27 cellular contexts compared by ENCODE assay signal in genomic region chr1:22413799-22414198, GRCh38. TPM values are rescaled to one million over a fixed set of nuclear protein-coding genes. Genes with fewer than 3 reads are reported as not detected.
A peak's percentile ranks its signal among the peaks of the same experiment; 100 is the strongest.
DNase-seq lines count a peak whose midpoint lies in the region; ATAC-seq, FAIRE-seq and TF ChIP-seq lines count a peak whose summit lies in the region.
"Had no signal": no experiment of that assay in that cellular context is flagged by ENCODE, and none has a peak within 500 bp of the region (broad histone marks: within the 10 kb centered on the region; RNA-seq: fewer than 3 reads in every experiment).

No MANE protein-coding gene starts in this region.

- no peaks in the 10 kb centered on the region for H3K36me3 ChIP-seq in breast epithelium
- no peaks in the 10 kb centered on the region for H3K36me3 ChIP-seq in H1 (ENCODE audit: control insufficient read depth in 2 of 4, insufficient read depth in 4 of 4, low read length in 3 of 4)
- H3K36me3 ChIP-seq in neural progenitor cell: no peaks in the 10 kb centered on the region
- H3K36me3 ChIP-seq: colonic mucosa, spleen had no signal

- no peak overlapping the region for H2BK120ac ChIP-seq in H1 (replicated peaks; ENCODE audit: low read depth, low read length)

- H3K4me1 ChIP-seq in breast epithelium (peaks cover 0 to 8% of the 10 kb centered on the region in 2 donors), H1 (replicated peaks in 1 of 4; ENCODE audit: control insufficient read depth in 3 of 4, insufficient read depth in 4 of 4, low read length in 3 of 4) (peaks cover 3 to 12% (median 5%) of the 10 kb centered on the region in 4 experiments; a peak in 5 of 7 replicates), neural progenitor cell (no peaks in the 10 kb centered on the region)
- H3K4me1 ChIP-seq: colonic mucosa had no signal

- no peak overlapping the region for H3K18ac ChIP-seq in H1 (ENCODE audit: extremely low read depth, low read length)

- H3K4ac ChIP-seq in H1 (replicated peaks; ENCODE audit: insufficient read length, low read depth, low read length): no peak overlapping the region

- H3K23ac ChIP-seq in H1 (ENCODE audit: insufficient read length): no peak overlapping the region

- H2BK12ac ChIP-seq in H1 (ENCODE audit: low read depth, low read length): 0 out of 2 replicates have a peak overlapping the region, but pooled peaks have one; percentile 79

- peak overlapping the region; percentile 8; the same call in 1 of the 2 replicates for H2BK20ac ChIP-seq in H1 (ENCODE audit: low read length)

- intact Hi-C loops in breast epithelium (cut with DNase I; ENCODE audit: low total_unique reads) (no loop called here), MCF 10A (cut with micrococcal nuclease) (loop anchor here (10.0 kb wide), 1 partner anchor 1179 kb away; no protein-coding TSS in a partner anchor)

- no peak overlapping the region for H4K8ac ChIP-seq in H1 (ENCODE audit: extremely low read depth, insufficient read depth, low read length)

- H3K9me3 ChIP-seq in breast epithelium (no peaks in the 10 kb centered on the region), H1 (ENCODE audit: insufficient read depth in 2 of 2, low read depth in 1 of 2, low read length in 1 of 2) (peaks cover 0 to 4% of the 10 kb centered on the region in 2 experiments; a peak in 1 of 4 replicates), neural progenitor cell (ENCODE audit: low read depth) (no peaks in the 10 kb centered on the region)
- H3K9me3 ChIP-seq: colonic mucosa, spleen had no signal

- H3K27me3 ChIP-seq in breast epithelium: no peaks in the 10 kb centered on the region
- no peaks in the 10 kb centered on the region for H3K27me3 ChIP-seq in H1 (replicated peaks in 1 of 4; ENCODE audit: control insufficient read depth in 3 of 4, extremely low read depth in 1 of 4, insufficient read depth in 3 of 4, low read length in 3 of 4)
- H3K27me3 ChIP-seq in neural progenitor cell: no peaks in the 10 kb centered on the region
- H3K27me3 ChIP-seq: colonic mucosa had no signal

- no peaks in the 10 kb centered on the region for H3K36me3 Mint-ChIP-seq in MCF 10A (ENCODE audit: insufficient read depth, unreplicated experiment)
- no peaks in the 10 kb centered on the region for H3K36me3 Mint-ChIP-seq in neural progenitor cell
- H3K36me3 Mint-ChIP-seq in activated T-helper 17 cell treated with anti-CD3 and anti-CD28 coated beads, Interleukin-2, amount 50 U/mL, for 72 hours (ENCODE audit: low read depth): no peaks in the 10 kb centered on the region
- H3K36me3 Mint-ChIP-seq: activated naive CD8-positive, alpha-beta T cell treated with anti-CD3 and anti-CD28 coated beads for 36 hours; CD14-positive monocyte had no signal

- ATAC-seq in esophagus mucosa (no peak), GM21737 (IDR thresholded peaks at IDR 0.05; ENCODE audit: unreplicated experiment) (no peak)
- no peak for ATAC-seq in activated T-helper 17 cell treated with anti-CD3 and anti-CD28 coated beads, Interleukin-2, amount 50 U/mL, for 72 hours (replicated peaks)
- ATAC-seq: left cardiac atrium; stimulated activated naive CD8-positive, alpha-beta T cell treated with anti-CD3 and anti-CD28 coated beads, Interleukin-15, amount 100 ng/mL, for 72 hours had no signal

- CTCF ChIA-PET in MCF 10A (lab: Yijun Ruan, JAX) (interaction anchor here (0.8 to 1.2 kb wide), 2 partner anchors 281 to 311 kb away, joined by 3 read pairs; no protein-coding TSS in a partner anchor), H1 (lab: Charles Lee; ENCODE audit: partially characterized antibody) (interaction anchor here (1.1 to 10.8 kb wide), 4 partner anchors 25 to 278 kb away, joined by 3 to 149 read pairs (median 10); no protein-coding TSS in a partner anchor)

- H4K20me1 ChIP-seq in H1 (replicated peaks in 1 of 2; ENCODE audit: control insufficient read depth in 1 of 2, insufficient read depth in 2 of 2, low read length in 2 of 2) (no peaks in the 10 kb centered on the region), neural progenitor cell (ENCODE audit: low read depth) (no peaks in the 10 kb centered on the region)

- H3K23me2 ChIP-seq in H1 (ENCODE audit: low read depth, low read length): peaks cover 3% of the 10 kb centered on the region; the same call in 1 of the 2 replicates

- H3K27ac ChIP-seq in breast epithelium: peak overlapping the region; percentile 66 to 74
- no peak overlapping the region for H3K27ac ChIP-seq in H1 (ENCODE audit: low read depth, low read length)
- no peak overlapping the region for H3K27ac ChIP-seq in neural progenitor cell
- H3K27ac ChIP-seq: colonic mucosa had no signal

- H3K27me3 Mint-ChIP-seq in MCF 10A (ENCODE audit: insufficient read depth, unreplicated experiment) (peaks cover 24% of the 10 kb centered on the region), neural progenitor cell (ENCODE audit: insufficient read depth, low read depth) (peaks cover 19% of the 10 kb centered on the region)
- peaks cover 12% of the 10 kb centered on the region for H3K27me3 Mint-ChIP-seq in activated T-helper 17 cell treated with anti-CD3 and anti-CD28 coated beads, Interleukin-2, amount 50 U/mL, for 72 hours

- H3K79me2 ChIP-seq in H1 (ENCODE audit: control insufficient read depth in 1 of 2, insufficient read depth in 2 of 2, low read length in 2 of 2) (no peaks in the 10 kb centered on the region), neural progenitor cell (ENCODE audit: low read depth) (no peaks in the 10 kb centered on the region)

- H3K79me1 ChIP-seq in H1 (ENCODE audit: low read depth, low read length): no peaks in the 10 kb centered on the region

- H3K56ac ChIP-seq in H1 (replicated peaks; ENCODE audit: insufficient read length, low read depth, low read length): no peak overlapping the region

- BruUV-seq in MCF 10A (replicated peaks; lab: Mats Ljungman, UMichigan): no TSS peak

- TF ChIP-seq CTCF in breast epithelium (IDR thresholded peaks at IDR 0.05): no peak
- TF ChIP-seq CTCF in MCF 10A (IDR thresholded peaks at IDR 0.05; ENCODE audit: unreplicated experiment): no peak
- no peak for TF ChIP-seq CTCF in H1 (IDR thresholded peaks at IDR 0.05; ENCODE audit: control extremely low read depth in 1 of 3, insufficient read depth in 1 of 3, low read depth in 1 of 3, low read length in 3 of 3)
- no peak for TF ChIP-seq CTCF in neural progenitor cell (IDR thresholded peaks at IDR 0.05)

- POLR2A ChIA-PET in MCF 10A (lab: Yijun Ruan, JAX): no interaction called here
- POLR2A ChIA-PET in H1 (lab: Charles Lee; ENCODE audit: partially characterized antibody): no interaction called here

- no peak overlapping the region for H2BK5ac ChIP-seq in H1 (ENCODE audit: low read depth, low read length)

- H2AFZ ChIP-seq in H1 (ENCODE audit: low read length) (no peak overlapping the region), neural progenitor cell (replicated peaks) (no peak overlapping the region)

- no peak overlapping the region for H4K5ac ChIP-seq in H1 (ENCODE audit: insufficient read length, low read depth, low read length)

- FAIRE-seq in H1 (lab: Jason Lieb, UNC): no peak
- FAIRE-seq: endometrium, urothelium cell line had no signal

- no peak overlapping the region for H3K14ac ChIP-seq in H1 (ENCODE audit: insufficient read length)

- H4K91ac ChIP-seq in H1 (replicated peaks; ENCODE audit: insufficient read length, low read length): no peak overlapping the region

- no peak for DNase-seq in breast epithelium (ENCODE audit: low spot score in 2 of 2)
- no peak for DNase-seq in MCF 10A (ENCODE audit: unreplicated experiment)
- no peak for DNase-seq in H1 (ENCODE audit: low read depth in 1 of 2, low spot score in 2 of 2)
- no peak for DNase-seq in neural progenitor cell (ENCODE audit: low spot score)
- no peak for DNase-seq in OCI-M1 (lab: John Stamatoyannopoulos, UW)
- DNase-seq: activated CD4-positive, alpha-beta T cell treated with anti-CD3 and anti-CD28 coated beads for 4 hours; activated naive CD8-positive, alpha-beta T cell treated with anti-CD3 and anti-CD28 coated beads for 36 hours; DMS 273 treated with DMSO at 0.1 percent for 48 hours; GF-D8; glutamatergic neuron; KBM-7; left cardiac atrium; midbrain; NCI-H526; spleen; stimulated activated CD4-positive, alpha-beta T cell treated with anti-CD3 and anti-CD28 coated beads, Interleukin-4, amount 100 ng/mL, for 24 hours; stimulated activated naive CD8-positive, alpha-beta T cell treated with anti-CD3 and anti-CD28 coated beads, Interleukin-15, amount 100 ng/mL, for 72 hours; T-helper 1 cell had no signal

- H3F3A ChIP-seq in neural progenitor cell (ENCODE audit: low read depth): no peaks in the 10 kb centered on the region

- no peak overlapping the region for H3K4me2 ChIP-seq in H1 (ENCODE audit: insufficient read depth in 1 of 2, low read depth in 2 of 2, low read length in 2 of 2)
- no peak overlapping the region for H3K4me2 ChIP-seq in neural progenitor cell

- WGBS in H1 (ENCODE audit: extremely low coverage in 1 of 2, insufficient coverage in 1 of 2, insufficient read length in 1 of 2, insufficient replicate concordance in 2 of 2, low coverage in 1 of 2, low lambda C conversion rate in 2 of 2, missing lambda C conversion rate in 1 of 2), 2 experiments: 14% methylated on average over 1 of the region's 1 CpG; no CpG with 5 or more reads in 1 of the 2 experiments

- H3K4me1 Mint-ChIP-seq in MCF 10A (ENCODE audit: insufficient read depth, unreplicated experiment) (no peaks in the 10 kb centered on the region), neural progenitor cell (peaks cover 37% of the 10 kb centered on the region)
- H3K4me1 Mint-ChIP-seq in activated T-helper 17 cell treated with anti-CD3 and anti-CD28 coated beads, Interleukin-2, amount 50 U/mL, for 72 hours: no peaks in the 10 kb centered on the region
- H3K4me1 Mint-ChIP-seq: stimulated activated naive CD8-positive, alpha-beta T cell treated with anti-CD3 and anti-CD28 coated beads, Interleukin-15, amount 100 ng/mL, for 72 hours had no signal

- H3K9ac ChIP-seq in H1 (replicated peaks in 1 of 4; ENCODE audit: extremely low read depth in 1 of 4, low read depth in 3 of 4, low read length in 3 of 4) (no peak overlapping the region), neural progenitor cell (no peak overlapping the region)

- no peak overlapping the region for H3K4me3 ChIP-seq in breast epithelium
- H3K4me3 ChIP-seq in H1 (ENCODE audit: extremely low read depth in 1 of 4, insufficient read depth in 2 of 4, low read depth in 3 of 4, low read length in 4 of 4): no peak overlapping the region
- no peak overlapping the region for H3K4me3 ChIP-seq in neural progenitor cell
- H3K4me3 ChIP-seq: colonic mucosa, spleen had no signal

- no peak for TF ChIP-seq POLR2A in breast epithelium (IDR thresholded peaks at IDR 0.05)
- no peak for TF ChIP-seq POLR2A in H1 (IDR thresholded peaks at IDR 0.05; ENCODE audit: control extremely low read depth in 1 of 2, low read depth in 2 of 2, low read length in 2 of 2)

- H3K9me3 Mint-ChIP-seq in MCF 10A (ENCODE audit: unreplicated experiment) (peaks cover 8% of the 10 kb centered on the region), neural progenitor cell (peaks cover 3% of the 10 kb centered on the region)
- no peaks in the 10 kb centered on the region for H3K9me3 Mint-ChIP-seq in activated T-helper 17 cell treated with anti-CD3 and anti-CD28 coated beads, Interleukin-2, amount 50 U/mL, for 72 hours
- H3K9me3 Mint-ChIP-seq: activated naive CD8-positive, alpha-beta T cell treated with anti-CD3 and anti-CD28 coated beads for 36 hours; activated T-helper 1 cell treated with anti-CD3 and anti-CD28 coated beads, Interleukin-12 subunit alpha, Interleukin-12 subunit beta, Interleukin-2, Interleukin-4 antibody, amounts not matched to agents 30 ng/mL and 10 ng/mL and 1 ng/mL, durations not matched to agents 14 hours and 24 hours and 36 hours; neural crest cell; stimulated activated naive CD8-positive, alpha-beta T cell treated with anti-CD3 and anti-CD28 coated beads, Interleukin-15, amount 100 ng/mL, for 72 hours had no signal

- H2AK5ac ChIP-seq in H1 (ENCODE audit: low read depth, low read length): no peak overlapping the region

- H3K4me3 Mint-ChIP-seq in MCF 10A (ENCODE audit: unreplicated experiment): no peak overlapping the region
- H3K4me3 Mint-ChIP-seq in neural progenitor cell: peak overlapping the region; percentile 44
- H3K4me3 Mint-ChIP-seq in activated T-helper 17 cell treated with anti-CD3 and anti-CD28 coated beads, Interleukin-2, amount 50 U/mL, for 72 hours: no peak overlapping the region
- H3K4me3 Mint-ChIP-seq: activated naive CD8-positive, alpha-beta T cell treated with anti-CD3 and anti-CD28 coated beads for 36 hours; activated T-helper 1 cell treated with anti-CD3 and anti-CD28 coated beads, Interleukin-12 subunit alpha, Interleukin-12 subunit beta, Interleukin-2, Interleukin-4 antibody, amounts not matched to agents 30 ng/mL and 10 ng/mL and 1 ng/mL, durations not matched to agents 14 hours and 24 hours and 36 hours; neural crest cell; stimulated activated naive CD8-positive, alpha-beta T cell treated with anti-CD3 and anti-CD28 coated beads, Interleukin-15, amount 100 ng/mL, for 72 hours had no signal

- no peak overlapping the region; the same call in 1 of the 2 replicates for H2BK15ac ChIP-seq in H1 (ENCODE audit: low read length)

- TF ChIP-seq EP300 in H1 (IDR thresholded peaks at IDR 0.05; ENCODE audit: borderline replicate concordance in 1 of 2, low read depth in 2 of 2, low read length in 2 of 2): no peak

- no peak overlapping the region for H3K27ac Mint-ChIP-seq in MCF 10A (ENCODE audit: low read depth, unreplicated experiment)
- peak overlapping the region; percentile 65 for H3K27ac Mint-ChIP-seq in neural progenitor cell
- no peak overlapping the region for H3K27ac Mint-ChIP-seq in activated T-helper 17 cell treated with anti-CD3 and anti-CD28 coated beads, Interleukin-2, amount 50 U/mL, for 72 hours
- H3K27ac Mint-ChIP-seq: activated naive CD8-positive, alpha-beta T cell treated with anti-CD3 and anti-CD28 coated beads for 36 hours; activated T-helper 1 cell treated with anti-CD3 and anti-CD28 coated beads, Interleukin-12 subunit alpha, Interleukin-12 subunit beta, Interleukin-2, Interleukin-4 antibody, amounts not matched to agents 30 ng/mL and 10 ng/mL and 1 ng/mL, durations not matched to agents 14 hours and 24 hours and 36 hours; CD14-positive monocyte; stimulated activated naive CD8-positive, alpha-beta T cell treated with anti-CD3 and anti-CD28 coated beads, Interleukin-15, amount 100 ng/mL, for 72 hours had no signal

- no peak for TF ChIP-seq RAD21 in H1 (IDR thresholded peaks at IDR 0.05 in 1 of 2, conservative IDR thresholded peaks at IDR 0.05 in 1 of 2; ENCODE audit: low read depth in 2 of 2, low read length in 2 of 2)

RNA-seq across cellular contexts. Expression of gene ZBTB40, which starts 37.9 kb away (rescaled TPM):
- total RNA-seq in breast epithelium (10 to 100 TPM; 15.7 to 24.6 (median 22.0) TPM), MCF 10A (2022) (20.4 and 25.2 TPM in 2 replicates), neural progenitor cell (ENCODE audit: low replicate concordance) (14.9 and 15.7 TPM in 2 replicates), esophagus mucosa (6.4 TPM)
- 16.6 and 19.3 TPM in 2 replicates for total RNA-seq in H1 (2021; fragmentation: NEBNext Ultra II Directional; extraction: Animal tissue kit (Norgen Biotek cat#: 25700))
- polyA plus RNA-seq in H1 (2011; rRNA removed): 3.1 and 5.1 TPM in 2 replicates
- 4.9 TPM for polyA plus RNA-seq in H1 (2011; cell fraction: cytosol; rRNA removed)
- polyA plus RNA-seq in H1 (2011; cell fraction: nucleus; rRNA removed): 20.2 TPM
- polyA plus RNA-seq in H1 (2012, experiment 1 of 2): 5.6 to 12.9 TPM (median 9.5 TPM) in 4 replicates
- polyA plus RNA-seq in H1 (2012, experiment 2 of 2): 1.8 TPM
- polyA plus RNA-seq in H1 (2013, experiment 1 of 2): 7.7 TPM
- polyA plus RNA-seq in H1 (2013, experiment 2 of 2): 6.6 TPM
- polyA minus RNA-seq in H1 (2011; rRNA and poly(A)+ RNA removed): 12.5 and 17.9 TPM in 2 replicates
- polyA minus RNA-seq in H1 (2011; cell fraction: cytosol; rRNA and poly(A)+ RNA removed): 7.0 TPM
- polyA minus RNA-seq in H1 (2011; cell fraction: nucleus; rRNA and poly(A)+ RNA removed): 11.8 TPM
- total RNA-seq in activated T-helper 17 cell treated with anti-CD3 and anti-CD28 coated beads, Interleukin-2, amount 50 U/mL, for 72 hours: 10 to 100 TPM; 20.4 to 21.4 TPM

Comparison
In these comparisons a context has a peak if more than half of its experiments do, and no peak if none do; other contexts are left out.
1. H3K27ac ChIP-seq: peak in breast epithelium (2 of 2); none in H1 (single experiment) and neural progenitor cell (single experiment).